ENCODE assay signal across 10 cellular contexts in the genomic region with DNA sequence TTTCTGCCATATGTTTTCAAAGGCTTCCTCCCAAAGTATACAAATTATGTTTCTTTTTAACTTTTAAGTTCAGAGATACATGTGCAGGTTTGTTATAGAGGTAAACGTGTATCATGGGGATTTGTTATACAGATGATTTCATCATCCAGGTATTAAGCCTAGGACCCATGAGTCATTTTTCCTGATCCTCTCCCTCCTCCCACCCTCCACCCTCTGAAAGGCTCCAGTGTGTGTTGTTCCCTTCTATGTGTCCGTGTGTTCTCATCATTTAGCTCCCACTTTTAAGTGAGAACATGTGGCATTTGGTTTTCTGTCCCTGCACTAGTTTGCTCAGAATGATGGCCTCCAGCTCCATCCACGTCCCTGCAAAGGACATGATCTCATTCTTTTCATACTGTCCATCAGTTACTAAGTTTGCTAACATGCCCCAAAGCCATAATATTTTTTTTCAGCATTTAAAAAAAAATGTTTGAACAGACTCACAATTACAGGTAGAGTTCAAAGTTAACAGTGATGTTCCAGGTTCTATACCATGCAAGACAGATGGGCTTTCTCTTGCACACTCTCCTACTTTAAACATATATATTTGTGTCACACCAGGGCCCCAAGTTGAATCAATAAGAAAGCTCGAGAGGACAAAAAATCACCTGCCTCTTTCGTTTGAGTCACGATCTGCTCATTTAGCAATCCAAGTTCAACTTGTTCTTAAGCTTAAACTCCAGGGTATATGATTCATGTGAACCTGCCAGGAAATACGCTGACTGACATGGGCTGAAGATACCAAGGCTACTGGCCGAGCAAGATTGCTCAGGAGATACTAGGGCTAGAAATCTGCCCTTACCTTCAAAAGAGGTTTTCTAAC.
A peak's percentile ranks its signal among the peaks of the same experiment; 100 is the strongest.
DNase-seq lines count a peak whose midpoint lies in the region; ATAC-seq and TF ChIP-seq lines count a peak whose summit lies in the region.
"Had no signal": no experiment of that assay in that cellular context is flagged by ENCODE, and none has a peak within 500 bp of the region (broad histone marks: within the 10 kb centered on the region; RNA-seq: fewer than 3 reads in every experiment).

No MANE protein-coding gene starts in this region.

- H3K9me3 ChIP-seq in esophagus squamous epithelium: no peaks in the 10 kb centered on the region

- H3K4me3 ChIP-seq in esophagus squamous epithelium (no peak overlapping the region), skin epidermis (no peak overlapping the region)

- H3K36me3 ChIP-seq in esophagus squamous epithelium: no peaks in the 10 kb centered on the region

- WGBS in esophagus squamous epithelium, 2 donors: 29 to 34% methylated on average over 7 to 8 of the region's 8 CpGs

- TF ChIP-seq POLR2A in esophagus squamous epithelium (IDR thresholded peaks at IDR 0.05): no peak

- H3K4me1 ChIP-seq in esophagus squamous epithelium: peaks cover 0 to 37% (median 23%) of the 10 kb centered on the region in 3 donors

- TF ChIP-seq CTCF in esophagus squamous epithelium (IDR thresholded peaks at IDR 0.05): no peak

- ATAC-seq in SK-N-SH treated with all-trans-retinoic acid at 6 μM for 48 hours: peak; percentile 33; the same call in 2 of the 3 replicates
- ATAC-seq in GM21360 (IDR thresholded peaks at IDR 0.05; ENCODE audit: unreplicated experiment): no peak
- ATAC-seq in HG03039 (IDR thresholded peaks at IDR 0.05; ENCODE audit: unreplicated experiment): no peak
- no peak for ATAC-seq in GM19324 (IDR thresholded peaks at IDR 0.05; ENCODE audit: low FRiP score, unreplicated experiment)

- peak overlapping the region; percentile 68 to 89 (median 78) for H3K27ac ChIP-seq in esophagus squamous epithelium
- peak overlapping the region in 18 of 21 experiments; percentile 20 to 81 (median 63) for H3K27ac ChIP-seq in skin epidermis

- peak; percentile 23 for DNase-seq in HK-2 (ENCODE audit: unreplicated experiment)
- DNase-seq in esophagus squamous epithelium (lab: John Stamatoyannopoulos, UW): no peak
- DNase-seq in AG20443 (ENCODE audit: low spot score): no peak
- DNase-seq: naive thymus-derived CD8-positive, alpha-beta T cell; SHP77 treated with DMSO at 0.1 percent for 48 hours had no signal

- intact Hi-C loops in esophagus squamous epithelium (cut with DNase I): no loop called here

- H3K27me3 ChIP-seq in esophagus squamous epithelium: no peaks in the 10 kb centered on the region

TF ChIP-seq in SK-N-SH treated with all-trans-retinoic acid at 6 μM for 48 hours, 23 proteins besides CTCF, POLR2A, EP300 and RAD21:
- TF ChIP-seq ZNF70 (CRISPR knock-in tag; IDR thresholded peaks at IDR 0.05) (no peak), ZFP3 (CRISPR knock-in tag; IDR thresholded peaks at IDR 0.05) (0 out of 2 replicates have a peak, but pooled peaks have one; percentile 11), BACH2 (CRISPR knock-in tag; IDR thresholded peaks at IDR 0.05; ENCODE audit: borderline replicate concordance) (no peak), CSDC2 (CRISPR knock-in tag; IDR thresholded peaks at IDR 0.05) (no peak), ISL1 (CRISPR knock-in tag; IDR thresholded peaks at IDR 0.05) (no peak), GLIS3 (CRISPR knock-in tag; IDR thresholded peaks at IDR 0.05) (no peak), CSRNP3 (CRISPR knock-in tag; IDR thresholded peaks at IDR 0.05) (no peak), PATZ1 (CRISPR knock-in tag; IDR thresholded peaks at IDR 0.05; ENCODE audit: borderline replicate concordance) (no peak), CREB5 (CRISPR knock-in tag; IDR thresholded peaks at IDR 0.05; ENCODE audit: low read depth) (no peak), ARNTL (CRISPR knock-in tag; IDR thresholded peaks at IDR 0.05; ENCODE audit: borderline replicate concordance, low read depth) (no peak), SNAI2 (CRISPR knock-in tag; IDR thresholded peaks at IDR 0.05) (no peak), ZNF565 (CRISPR knock-in tag; conservative IDR thresholded peaks at IDR 0.05; ENCODE audit: low read depth) (no peak), TOX (CRISPR knock-in tag; IDR thresholded peaks at IDR 0.05; ENCODE audit: borderline replicate concordance) (no peak), RARB (CRISPR knock-in tag; IDR thresholded peaks at IDR 0.05) (no peak), ZC3H10 (CRISPR knock-in tag; IDR thresholded peaks at IDR 0.05) (0 out of 2 replicates have a peak, but pooled peaks have one; percentile 37)
- TF ChIP-seq, protein P1, sequence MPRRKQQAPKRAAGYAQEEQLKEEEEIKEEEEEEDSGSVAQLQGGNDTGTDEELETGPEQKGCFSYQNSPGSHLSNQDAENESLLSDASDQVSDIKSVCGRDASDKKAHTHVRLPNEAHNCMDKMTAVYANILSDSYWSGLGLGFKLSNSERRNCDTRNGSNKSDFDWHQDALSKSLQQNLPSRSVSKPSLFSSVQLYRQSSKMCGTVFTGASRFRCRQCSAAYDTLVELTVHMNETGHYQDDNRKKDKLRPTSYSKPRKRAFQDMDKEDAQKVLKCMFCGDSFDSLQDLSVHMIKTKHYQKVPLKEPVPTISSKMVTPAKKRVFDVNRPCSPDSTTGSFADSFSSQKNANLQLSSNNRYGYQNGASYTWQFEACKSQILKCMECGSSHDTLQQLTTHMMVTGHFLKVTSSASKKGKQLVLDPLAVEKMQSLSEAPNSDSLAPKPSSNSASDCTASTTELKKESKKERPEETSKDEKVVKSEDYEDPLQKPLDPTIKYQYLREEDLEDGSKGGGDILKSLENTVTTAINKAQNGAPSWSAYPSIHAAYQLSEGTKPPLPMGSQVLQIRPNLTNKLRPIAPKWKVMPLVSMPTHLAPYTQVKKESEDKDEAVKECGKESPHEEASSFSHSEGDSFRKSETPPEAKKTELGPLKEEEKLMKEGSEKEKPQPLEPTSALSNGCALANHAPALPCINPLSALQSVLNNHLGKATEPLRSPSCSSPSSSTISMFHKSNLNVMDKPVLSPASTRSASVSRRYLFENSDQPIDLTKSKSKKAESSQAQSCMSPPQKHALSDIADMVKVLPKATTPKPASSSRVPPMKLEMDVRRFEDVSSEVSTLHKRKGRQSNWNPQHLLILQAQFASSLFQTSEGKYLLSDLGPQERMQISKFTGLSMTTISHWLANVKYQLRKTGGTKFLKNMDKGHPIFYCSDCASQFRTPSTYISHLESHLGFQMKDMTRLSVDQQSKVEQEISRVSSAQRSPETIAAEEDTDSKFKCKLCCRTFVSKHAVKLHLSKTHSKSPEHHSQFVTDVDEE (CRISPR knock-in tag; IDR thresholded peaks at IDR 0.05): no peak
- TF ChIP-seq, protein P2, sequence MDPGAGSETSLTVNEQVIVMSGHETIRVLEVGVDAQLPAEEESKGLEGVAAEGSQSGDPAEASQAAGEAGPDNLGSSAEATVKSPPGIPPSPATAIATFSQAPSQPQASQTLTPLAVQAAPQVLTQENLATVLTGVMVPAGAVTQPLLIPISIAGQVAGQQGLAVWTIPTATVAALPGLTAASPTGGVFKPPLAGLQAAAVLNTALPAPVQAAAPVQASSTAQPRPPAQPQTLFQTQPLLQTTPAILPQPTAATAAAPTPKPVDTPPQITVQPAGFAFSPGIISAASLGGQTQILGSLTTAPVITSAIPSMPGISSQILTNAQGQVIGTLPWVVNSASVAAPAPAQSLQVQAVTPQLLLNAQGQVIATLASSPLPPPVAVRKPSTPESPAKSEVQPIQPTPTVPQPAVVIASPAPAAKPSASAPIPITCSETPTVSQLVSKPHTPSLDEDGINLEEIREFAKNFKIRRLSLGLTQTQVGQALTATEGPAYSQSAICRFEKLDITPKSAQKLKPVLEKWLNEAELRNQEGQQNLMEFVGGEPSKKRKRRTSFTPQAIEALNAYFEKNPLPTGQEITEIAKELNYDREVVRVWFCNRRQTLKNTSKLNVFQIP (CRISPR knock-in tag; IDR thresholded peaks at IDR 0.05; ENCODE audit: borderline replicate concordance, low read depth): no peak
